Comparison of ENCODE assay signal across 8 cellular contexts in the genomic region with DNA sequence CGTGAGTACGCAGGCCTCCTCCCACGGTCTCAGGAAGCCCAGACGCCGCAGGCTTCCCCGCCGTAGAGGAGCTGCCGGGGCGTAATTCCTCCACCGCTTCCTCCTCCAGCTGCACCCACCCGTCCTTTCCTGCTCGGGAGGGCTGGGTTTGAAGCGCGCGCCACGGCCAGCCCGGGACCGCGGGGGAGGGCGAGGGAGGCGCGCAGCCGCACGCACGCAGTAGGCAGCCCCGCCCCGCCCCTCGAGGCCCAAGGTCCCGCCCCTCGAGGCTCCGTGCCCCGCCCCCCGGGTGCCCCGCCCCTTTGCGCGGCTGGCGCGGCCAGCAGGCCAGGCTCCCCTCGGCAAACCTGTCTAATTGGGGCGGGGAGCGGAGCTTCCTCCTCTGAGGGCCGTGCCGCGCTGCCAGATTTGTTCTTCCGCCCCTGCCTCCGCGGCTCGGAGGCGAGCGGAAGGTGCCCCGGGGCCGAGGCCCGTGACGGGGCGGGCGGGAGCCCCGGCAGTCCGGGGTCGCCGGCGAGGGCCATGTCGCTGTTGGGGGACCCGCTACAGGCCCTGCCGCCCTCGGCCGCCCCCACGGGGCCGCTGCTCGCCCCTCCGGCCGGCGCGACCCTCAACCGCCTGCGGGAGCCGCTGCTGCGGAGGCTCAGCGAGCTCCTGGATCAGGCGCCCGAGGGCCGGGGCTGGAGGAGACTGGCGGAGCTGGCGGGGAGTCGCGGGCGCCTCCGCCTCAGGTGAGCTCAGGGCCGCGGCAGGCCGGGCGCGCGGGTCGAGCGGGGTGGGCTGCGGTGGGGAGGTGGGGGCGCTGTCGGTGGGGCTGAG. TPM values are rescaled to one million over a fixed set of nuclear protein-coding genes. Genes with fewer than 3 reads are reported as not detected.
A peak's percentile ranks its signal among the peaks of the same experiment; 100 is the strongest.
DNase-seq lines count a peak whose midpoint lies in the region; ATAC-seq and TF ChIP-seq lines count a peak whose summit lies in the region.

A gene with protein sequence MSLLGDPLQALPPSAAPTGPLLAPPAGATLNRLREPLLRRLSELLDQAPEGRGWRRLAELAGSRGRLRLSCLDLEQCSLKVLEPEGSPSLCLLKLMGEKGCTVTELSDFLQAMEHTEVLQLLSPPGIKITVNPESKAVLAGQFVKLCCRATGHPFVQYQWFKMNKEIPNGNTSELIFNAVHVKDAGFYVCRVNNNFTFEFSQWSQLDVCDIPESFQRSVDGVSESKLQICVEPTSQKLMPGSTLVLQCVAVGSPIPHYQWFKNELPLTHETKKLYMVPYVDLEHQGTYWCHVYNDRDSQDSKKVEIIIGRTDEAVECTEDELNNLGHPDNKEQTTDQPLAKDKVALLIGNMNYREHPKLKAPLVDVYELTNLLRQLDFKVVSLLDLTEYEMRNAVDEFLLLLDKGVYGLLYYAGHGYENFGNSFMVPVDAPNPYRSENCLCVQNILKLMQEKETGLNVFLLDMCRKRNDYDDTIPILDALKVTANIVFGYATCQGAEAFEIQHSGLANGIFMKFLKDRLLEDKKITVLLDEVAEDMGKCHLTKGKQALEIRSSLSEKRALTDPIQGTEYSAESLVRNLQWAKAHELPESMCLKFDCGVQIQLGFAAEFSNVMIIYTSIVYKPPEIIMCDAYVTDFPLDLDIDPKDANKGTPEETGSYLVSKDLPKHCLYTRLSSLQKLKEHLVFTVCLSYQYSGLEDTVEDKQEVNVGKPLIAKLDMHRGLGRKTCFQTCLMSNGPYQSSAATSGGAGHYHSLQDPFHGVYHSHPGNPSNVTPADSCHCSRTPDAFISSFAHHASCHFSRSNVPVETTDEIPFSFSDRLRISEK (plus strand): TSS at position 344 of the 819 bp plus-strand sequence. CDS start 179 bp downstream, at position 523.

- DNase-seq in NCI-H187 (lab: John Stamatoyannopoulos, UW) (peak; percentile 39 to 85), T-helper 17 cell (peak; percentile 94 to 97 (median 96)), amygdala (lab: John Stamatoyannopoulos, UW) (peak; percentile 30 to 92 (median 77)), right atrium auricular region (ENCODE audit: low spot score) (peak; percentile 90), putamen (ENCODE audit: low spot score) (peak; percentile 85), uterus (peak; percentile 92 to 94)

- H3K9me3 ChIP-seq in T-helper 17 cell (ENCODE audit: control insufficient read depth, low read length, poor library complexity, severe bottlenecking) = no peaks in the 10 kb centered on the region
- H3K9me3 ChIP-seq in right atrium auricular region = no peaks in the 10 kb centered on the region
- H3K9me3 ChIP-seq in uterus = no peaks in the 10 kb centered on the region

- H3K4me1 ChIP-seq in right atrium auricular region (peaks cover 0 to 21% of the 10 kb centered on the region in 2 donors), uterus (no peaks in the 10 kb centered on the region)

- H3K27ac Mint-ChIP-seq in T-helper 17 cell = peak within 1 kb of the TSS; percentile 92

- TF ChIP-seq CTCF in right atrium auricular region (IDR thresholded peaks at IDR 0.05) (peak in 1 of 2 donors; percentile 18), uterus (IDR thresholded peaks at IDR 0.05) (peak in 2 of 4 experiments; percentile 29 to 40)

- peak; percentile 86 to 89 for TF ChIP-seq POLR2A in uterus (IDR thresholded peaks at IDR 0.05)

- peak; percentile 78 for ATAC-seq in GM18498 (IDR thresholded peaks at IDR 0.05; ENCODE audit: unreplicated experiment)
- peak; percentile 79 for ATAC-seq in HG02885 (IDR thresholded peaks at IDR 0.05; ENCODE audit: poor library complexity, unreplicated experiment)
- peak; percentile 88 for ATAC-seq in T-helper 17 cell

- H3K4me1 Mint-ChIP-seq in T-helper 17 cell = peaks cover 47% of the 10 kb centered on the region

- H3K27me3 ChIP-seq in right atrium auricular region = no peaks in the 10 kb centered on the region
- no peaks in the 10 kb centered on the region for H3K27me3 ChIP-seq in uterus

- intact Hi-C loops in uterus (cut with DNase I; ENCODE audit: low total_unique reads) = no loop called here

- peak within 1 kb of the TSS; percentile 61 to 90 for H3K4me3 ChIP-seq in right atrium auricular region
- H3K4me3 ChIP-seq in uterus = peak within 1 kb of the TSS; percentile 59 to 82

- peak within 1 kb of the TSS; percentile 92 to 97 for H3K27ac ChIP-seq in right atrium auricular region
- H3K27ac ChIP-seq in uterus = peak within 1 kb of the TSS; percentile 92 to 95

- H3K27me3 Mint-ChIP-seq in T-helper 17 cell = no peaks in the 10 kb centered on the region

- H3K36me3 ChIP-seq in right atrium auricular region (no peaks in the 10 kb centered on the region), uterus (no peaks in the 10 kb centered on the region)

- H3K36me3 Mint-ChIP-seq in T-helper 17 cell (ENCODE audit: low read depth) = peaks cover 12% of the 10 kb centered on the region

- H3K4me3 Mint-ChIP-seq in T-helper 17 cell = peak within 1 kb of the TSS; percentile 97

RNA-seq across cellular contexts. Expression of the gene that starts here (rescaled TPM):
- 100 to 1,000 TPM in 1 of 2 donors, 10 to 100 TPM in 1; 87.8 to 108 TPM for total RNA-seq in T-helper 17 cell
- total RNA-seq in right atrium auricular region = 10 to 100 TPM in 1 of 2 donors, 1 to 10 TPM in 1; 9.9 to 10.9 TPM
- 10 to 100 TPM; 22.1 to 51.4 (median 30.5) TPM for total RNA-seq in uterus

Comparison
In these comparisons a context has a peak if more than half of its experiments do, and no peak if none do; other contexts are left out.
1. Peak in every context shown above with its lines: DNase-seq, ATAC-seq, H3K4me3 ChIP-seq and H3K27ac ChIP-seq.